In the genomic region with DNA sequence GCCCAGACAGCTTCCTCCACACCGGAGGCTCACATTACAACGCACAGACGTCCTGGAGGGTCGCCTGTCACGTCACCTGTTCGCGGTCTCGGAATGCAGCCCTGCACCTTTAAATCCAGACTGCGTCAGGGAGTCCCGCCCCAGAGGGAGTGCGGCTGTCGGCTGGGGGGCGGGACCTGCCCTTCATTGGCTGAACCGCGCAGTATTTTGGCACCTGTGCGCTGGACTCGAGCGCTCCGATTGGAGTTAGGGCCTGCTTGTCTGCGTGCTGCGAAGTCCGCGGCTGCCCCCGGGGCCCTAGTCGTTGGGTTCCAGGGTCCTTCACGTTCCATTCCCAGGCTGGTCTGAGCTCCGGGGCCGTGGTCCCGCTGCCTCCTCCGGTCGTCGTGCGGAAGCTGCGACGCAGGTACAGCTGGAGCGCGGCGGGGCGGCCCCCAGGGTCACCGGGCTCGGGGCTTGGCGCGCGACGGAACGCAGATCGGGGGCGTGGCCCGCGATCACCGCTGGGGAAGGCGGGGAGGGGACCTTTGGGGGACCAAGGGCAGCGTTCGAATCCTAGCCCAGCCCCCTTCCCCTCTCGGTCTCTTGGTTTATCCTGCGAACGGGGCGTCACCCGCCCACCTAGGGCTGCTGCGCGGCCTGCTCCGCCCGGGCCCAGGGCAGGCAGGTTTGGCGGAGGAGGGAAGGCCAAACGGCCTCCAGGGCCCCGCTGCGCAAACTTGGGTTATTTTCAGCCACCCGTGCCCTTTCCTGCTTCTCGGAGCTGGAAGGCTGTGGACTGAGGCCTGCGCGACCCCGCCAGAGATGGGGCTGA, we compare ENCODE assay signal across 8 cellular contexts. TPM values are rescaled to one million over a fixed set of nuclear protein-coding genes. Genes with fewer than 3 reads are reported as not detected.
A peak's percentile ranks its signal among the peaks of the same experiment; 100 is the strongest.
DNase-seq lines count a peak whose midpoint lies in the region; ATAC-seq and TF ChIP-seq lines count a peak whose summit lies in the region.

A gene with protein sequence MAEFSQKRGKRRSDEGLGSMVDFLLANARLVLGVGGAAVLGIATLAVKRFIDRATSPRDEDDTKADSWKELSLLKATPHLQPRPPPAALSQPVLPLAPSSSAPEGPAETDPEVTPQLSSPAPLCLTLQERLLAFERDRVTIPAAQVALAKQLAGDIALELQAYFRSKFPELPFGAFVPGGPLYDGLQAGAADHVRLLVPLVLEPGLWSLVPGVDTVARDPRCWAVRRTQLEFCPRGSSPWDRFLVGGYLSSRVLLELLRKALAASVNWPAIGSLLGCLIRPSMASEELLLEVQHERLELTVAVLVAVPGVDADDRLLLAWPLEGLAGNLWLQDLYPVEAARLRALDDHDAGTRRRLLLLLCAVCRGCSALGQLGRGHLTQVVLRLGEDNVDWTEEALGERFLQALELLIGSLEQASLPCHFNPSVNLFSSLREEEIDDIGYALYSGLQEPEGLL (plus strand): TSS at position 331 of the 814 bp plus-strand sequence. CDS start 2,059 bp downstream, outside the sequence.

- peak within 1 kb of the TSS; percentile 94 for H2AFZ ChIP-seq in GM23248

- H3K9ac ChIP-seq in GM23248 = peak within 1 kb of the TSS; percentile 95

- peaks cover 24% of the 10 kb centered on the region for H3K36me3 Mint-ChIP-seq in activated T-helper 2 cell treated with anti-CD3 and anti-CD28 coated beads, Interferon-gamma antibody, Interleukin-2, Interleukin-4, amounts not matched to agents 10 μg/mL and 5 μg/mL and 100 μg/mL, durations not matched to agents 14 hours and 24 hours and 36 hours (ENCODE audit: low read depth)
- H3K36me3 Mint-ChIP-seq in natural killer cell treated with Interleukin-12 subunit alpha and Interleukin-12 subunit beta and Interleukin-15 and Interleukin-18, amount 100 ng/mL, for 72 hours = no peaks in the 10 kb centered on the region

- no peak for TF ChIP-seq CTCF in DOHH2 (IDR thresholded peaks at IDR 0.05; ENCODE audit: low read depth, low read length, poor library complexity, severe bottlenecking)
- no peak for TF ChIP-seq CTCF in fibroblast of pulmonary artery (IDR thresholded peaks at IDR 0.05; ENCODE audit: low read length, missing control alignments)

- peak within 1 kb of the TSS; percentile 58 for H3K27ac ChIP-seq in DOHH2 (ENCODE audit: low read depth, low read length)
- peak within 1 kb of the TSS; percentile 90 for H3K27ac ChIP-seq in GM23248

- no peaks in the 10 kb centered on the region for H3K9me3 Mint-ChIP-seq in activated T-helper 2 cell treated with anti-CD3 and anti-CD28 coated beads, Interferon-gamma antibody, Interleukin-2, Interleukin-4, amounts not matched to agents 10 μg/mL and 5 μg/mL and 100 μg/mL, durations not matched to agents 14 hours and 24 hours and 36 hours
- H3K9me3 Mint-ChIP-seq in natural killer cell treated with Interleukin-12 subunit alpha and Interleukin-12 subunit beta and Interleukin-15 and Interleukin-18, amount 100 ng/mL, for 72 hours = no peaks in the 10 kb centered on the region

- 1% methylated on average over 56 to 68 of the region's 72 CpGs for WGBS in GM23248 (ENCODE audit: low coverage in 1 of 2, low lambda C conversion rate in 2 of 2, missing lambda C conversion rate in 2 of 2), 2 experiments

- peak; percentile 90 to 93 for ATAC-seq in natural killer cell treated with Interleukin-12 subunit alpha and Interleukin-12 subunit beta and Interleukin-15 and Interleukin-18, amount 100 ng/mL, for 72 hours

- H3K4me3 Mint-ChIP-seq in activated T-helper 2 cell treated with anti-CD3 and anti-CD28 coated beads, Interferon-gamma antibody, Interleukin-2, Interleukin-4, amounts not matched to agents 10 μg/mL and 5 μg/mL and 100 μg/mL, durations not matched to agents 14 hours and 24 hours and 36 hours (ENCODE audit: low read depth) = peak within 1 kb of the TSS; percentile 82
- peak within 1 kb of the TSS; percentile 74 for H3K4me3 Mint-ChIP-seq in natural killer cell treated with Interleukin-12 subunit alpha and Interleukin-12 subunit beta and Interleukin-15 and Interleukin-18, amount 100 ng/mL, for 72 hours

- H3K9me3 ChIP-seq in DOHH2 (ENCODE audit: control insufficient read depth, insufficient read depth, low read length) (no peaks in the 10 kb centered on the region), GM23248 (ENCODE audit: low read depth) (no peaks in the 10 kb centered on the region)

- DNase-seq in GM23248 = peak; percentile 98
- DNase-seq in Kasumi-1 (lab: John Stamatoyannopoulos, UW) = peak; percentile 80
- DNase-seq in RPMI8226 = peak; percentile 98
- DNase-seq in activated T-helper 2 cell treated with anti-CD3 and anti-CD28 coated beads, Interferon-gamma antibody, Interleukin-2, Interleukin-4, amounts not matched to agents 10 μg/mL and 5 μg/mL and 100 μg/mL, durations not matched to agents 14 hours and 24 hours and 36 hours (ENCODE audit: low spot score) = peak; percentile 89
- DNase-seq in fibroblast of pulmonary artery (ENCODE audit: low read depth) = peak; percentile 96
- peak; percentile 94 for DNase-seq in natural killer cell treated with Interleukin-12 subunit alpha and Interleukin-12 subunit beta and Interleukin-15 and Interleukin-18, amount 100 ng/mL, for 72 hours (ENCODE audit: low spot score)
- DNase-seq in stimulated activated naive CD4-positive, alpha-beta T cell treated with Interleukin-2 at 50 U/mL for 16 hours (lab: John Stamatoyannopoulos, UW) = peak; percentile 95

- no peaks in the 10 kb centered on the region for H3K27me3 Mint-ChIP-seq in activated T-helper 2 cell treated with anti-CD3 and anti-CD28 coated beads, Interferon-gamma antibody, Interleukin-2, Interleukin-4, amounts not matched to agents 10 μg/mL and 5 μg/mL and 100 μg/mL, durations not matched to agents 14 hours and 24 hours and 36 hours (ENCODE audit: low read depth)
- H3K27me3 Mint-ChIP-seq in natural killer cell treated with Interleukin-12 subunit alpha and Interleukin-12 subunit beta and Interleukin-15 and Interleukin-18, amount 100 ng/mL, for 72 hours = no peaks in the 10 kb centered on the region

- no peaks in the 10 kb centered on the region for H3K9me2 ChIP-seq in DOHH2 (replicated peaks; ENCODE audit: control insufficient read depth, low read length)
- H3K9me2 ChIP-seq in GM23248 (ENCODE audit: insufficient read depth) = no peaks in the 10 kb centered on the region

- H3K4me1 ChIP-seq in DOHH2 (ENCODE audit: control insufficient read depth, low read length) (peaks cover 34% of the 10 kb centered on the region), GM23248 (ENCODE audit: insufficient read depth) (peaks cover 26% of the 10 kb centered on the region)

- intact Hi-C loops in activated T-helper 2 cell treated with anti-CD3 and anti-CD28 coated beads, Interferon-gamma antibody, Interleukin-2, Interleukin-4, amounts not matched to agents 10 μg/mL and 5 μg/mL and 100 μg/mL, durations not matched to agents 14 hours and 24 hours and 36 hours (cut with micrococcal nuclease) = loop anchor here (1.0 to 2.0 kb wide), 3 partner anchors 35 to 78 kb away; a partner anchor contains a TSS

- peak within 1 kb of the TSS; percentile 82 for H3K27ac Mint-ChIP-seq in activated T-helper 2 cell treated with anti-CD3 and anti-CD28 coated beads, Interferon-gamma antibody, Interleukin-2, Interleukin-4, amounts not matched to agents 10 μg/mL and 5 μg/mL and 100 μg/mL, durations not matched to agents 14 hours and 24 hours and 36 hours
- peak within 1 kb of the TSS; percentile 48 to 66 for H3K27ac Mint-ChIP-seq in natural killer cell treated with Interleukin-12 subunit alpha and Interleukin-12 subunit beta and Interleukin-15 and Interleukin-18, amount 100 ng/mL, for 72 hours

- H3K27me3 ChIP-seq in DOHH2 (ENCODE audit: control insufficient read depth, low read length) (no peaks in the 10 kb centered on the region), GM23248 (replicated peaks; ENCODE audit: insufficient read depth) (no peaks in the 10 kb centered on the region)

- peaks cover 25% of the 10 kb centered on the region for H3K4me1 Mint-ChIP-seq in activated T-helper 2 cell treated with anti-CD3 and anti-CD28 coated beads, Interferon-gamma antibody, Interleukin-2, Interleukin-4, amounts not matched to agents 10 μg/mL and 5 μg/mL and 100 μg/mL, durations not matched to agents 14 hours and 24 hours and 36 hours (ENCODE audit: low read depth)
- H3K4me1 Mint-ChIP-seq in natural killer cell treated with Interleukin-12 subunit alpha and Interleukin-12 subunit beta and Interleukin-15 and Interleukin-18, amount 100 ng/mL, for 72 hours (ENCODE audit: low read depth in 2 of 2) = peaks cover 11 to 20% of the 10 kb centered on the region in 2 donors

- H3K79me2 ChIP-seq in DOHH2 (ENCODE audit: control insufficient read depth, low read length) (peaks cover 24% of the 10 kb centered on the region), GM23248 (ENCODE audit: insufficient read depth) (peaks cover 39% of the 10 kb centered on the region)

- H3K36me3 ChIP-seq in DOHH2 (ENCODE audit: control insufficient read depth, low read length) (peaks cover 16% of the 10 kb centered on the region), GM23248 (ENCODE audit: low read depth) (peaks cover 11% of the 10 kb centered on the region; the same call in 1 of the 2 replicates)

- H3K4me3 ChIP-seq in DOHH2 (ENCODE audit: low read length) = peak within 1 kb of the TSS; percentile 82
- peak within 1 kb of the TSS; percentile 96 for H3K4me3 ChIP-seq in GM23248
- peak within 1 kb of the TSS; percentile 81 for H3K4me3 ChIP-seq in fibroblast of pulmonary artery (replicated peaks; ENCODE audit: low read depth, low read length)

- H4K20me1 ChIP-seq in DOHH2 (ENCODE audit: control insufficient read depth, insufficient read depth, low read depth, low read length) (0 out of 2 replicates have a peak, but pooled peaks cover 7% of the 10 kb centered on the region), GM23248 (ENCODE audit: insufficient read depth) (no peaks in the 10 kb centered on the region)

- in situ Hi-C loops in GM23248 (cut with MboI) = no loop called here

- H3F3A ChIP-seq in DOHH2 (ENCODE audit: control insufficient read depth, insufficient read depth) = no peaks in the 10 kb centered on the region
- H3F3A ChIP-seq in GM23248 (ENCODE audit: insufficient read depth) = 0 out of 2 replicates have a peak, but pooled peaks cover 6% of the 10 kb centered on the region

- H3K4me2 ChIP-seq in DOHH2 (ENCODE audit: low read length) = peak within 1 kb of the TSS; percentile 87
- peak within 1 kb of the TSS; percentile 87 for H3K4me2 ChIP-seq in GM23248 (ENCODE audit: unreplicated experiment)

RNA-seq across cellular contexts. Expression of the gene that starts here (rescaled TPM):
- 13.8 and 26.4 TPM in 2 replicates for total RNA-seq in GM23248 (2014; rRNA removed; shearing (Covaris generic))
- 8.8 and 10.0 TPM in 2 replicates for polyA plus RNA-seq in GM23248 (2016; fragmentation: Nextera tagmentation; extraction: Ambion mirVana)
- total RNA-seq in activated T-helper 2 cell treated with anti-CD3 and anti-CD28 coated beads, Interferon-gamma antibody, Interleukin-2, Interleukin-4, amounts not matched to agents 10 μg/mL and 5 μg/mL and 100 μg/mL, durations not matched to agents 14 hours and 24 hours and 36 hours = 6.8 and 7.9 TPM in 2 replicates
- 1 to 10 TPM; 6.8 to 8.1 TPM for total RNA-seq in natural killer cell treated with Interleukin-12 subunit alpha and Interleukin-12 subunit beta and Interleukin-15 and Interleukin-18, amount 100 ng/mL, for 72 hours

Comparison
In these comparisons a context has a peak if more than half of its experiments do, and no peak if none do; other contexts are left out.
1. Peak in every context shown above with its lines: DNase-seq, ATAC-seq, H3K4me3 ChIP-seq and H3K27ac ChIP-seq.